1 cellular context compared by ENCODE assay signal in the genomic region with DNA sequence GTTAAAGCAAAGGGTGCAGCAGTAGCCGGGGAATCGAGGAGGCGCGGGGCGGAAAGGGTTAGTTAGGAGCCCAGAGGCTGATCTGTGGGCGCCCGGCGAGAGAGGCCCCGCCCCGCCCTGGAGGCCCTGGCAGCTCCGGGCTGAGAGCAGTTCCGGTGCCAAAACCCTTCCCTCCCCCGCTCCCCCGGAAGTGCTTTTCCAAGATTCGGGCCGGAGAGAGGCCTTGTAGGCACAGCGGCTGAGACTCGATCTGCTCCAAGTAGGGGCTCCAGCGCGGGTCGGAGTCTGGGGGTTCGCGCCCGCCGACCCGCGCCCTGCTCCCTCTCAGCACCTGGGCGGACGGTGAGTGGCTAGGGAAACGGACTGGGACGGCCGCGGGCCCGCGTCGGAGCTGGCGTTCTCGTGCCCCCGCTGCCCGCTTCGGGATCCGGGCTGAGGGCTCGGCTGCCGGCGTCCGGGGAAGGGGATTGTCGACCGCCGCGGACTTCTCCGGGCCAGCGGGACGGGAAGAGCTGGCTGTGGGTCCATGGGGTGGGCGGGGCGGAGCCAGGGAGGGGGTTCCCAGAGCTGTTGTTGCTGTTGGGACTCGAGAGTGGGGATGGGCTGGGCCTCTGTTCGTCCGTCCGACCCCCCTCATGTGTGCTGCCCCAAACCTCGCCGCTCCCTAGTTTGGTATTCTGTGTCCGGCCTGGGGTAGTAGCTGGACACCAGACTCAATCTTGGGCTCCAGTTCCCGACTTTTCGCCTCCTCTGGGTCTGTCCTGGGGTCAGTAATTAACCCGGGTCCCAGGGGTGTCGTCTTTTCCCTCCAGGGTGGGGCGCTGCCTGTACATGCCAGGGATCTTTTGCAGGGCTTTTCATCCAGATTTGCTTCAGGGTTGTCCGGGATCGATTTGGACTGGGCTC.
TF ChIP-seq lines count a peak whose summit lies in the region.

A gene with protein sequence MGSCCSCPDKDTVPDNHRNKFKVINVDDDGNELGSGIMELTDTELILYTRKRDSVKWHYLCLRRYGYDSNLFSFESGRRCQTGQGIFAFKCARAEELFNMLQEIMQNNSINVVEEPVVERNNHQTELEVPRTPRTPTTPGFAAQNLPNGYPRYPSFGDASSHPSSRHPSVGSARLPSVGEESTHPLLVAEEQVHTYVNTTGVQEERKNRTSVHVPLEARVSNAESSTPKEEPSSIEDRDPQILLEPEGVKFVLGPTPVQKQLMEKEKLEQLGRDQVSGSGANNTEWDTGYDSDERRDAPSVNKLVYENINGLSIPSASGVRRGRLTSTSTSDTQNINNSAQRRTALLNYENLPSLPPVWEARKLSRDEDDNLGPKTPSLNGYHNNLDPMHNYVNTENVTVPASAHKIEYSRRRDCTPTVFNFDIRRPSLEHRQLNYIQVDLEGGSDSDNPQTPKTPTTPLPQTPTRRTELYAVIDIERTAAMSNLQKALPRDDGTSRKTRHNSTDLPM (plus strand): TSS at position 200 of the 906 bp plus-strand sequence. CDS start 98,643 bp downstream, outside the sequence.

TF ChIP-seq in GM23338, 12 proteins besides CTCF, POLR2A, EP300 and RAD21 (continued from another document):
- TF ChIP-seq, protein P1, sequence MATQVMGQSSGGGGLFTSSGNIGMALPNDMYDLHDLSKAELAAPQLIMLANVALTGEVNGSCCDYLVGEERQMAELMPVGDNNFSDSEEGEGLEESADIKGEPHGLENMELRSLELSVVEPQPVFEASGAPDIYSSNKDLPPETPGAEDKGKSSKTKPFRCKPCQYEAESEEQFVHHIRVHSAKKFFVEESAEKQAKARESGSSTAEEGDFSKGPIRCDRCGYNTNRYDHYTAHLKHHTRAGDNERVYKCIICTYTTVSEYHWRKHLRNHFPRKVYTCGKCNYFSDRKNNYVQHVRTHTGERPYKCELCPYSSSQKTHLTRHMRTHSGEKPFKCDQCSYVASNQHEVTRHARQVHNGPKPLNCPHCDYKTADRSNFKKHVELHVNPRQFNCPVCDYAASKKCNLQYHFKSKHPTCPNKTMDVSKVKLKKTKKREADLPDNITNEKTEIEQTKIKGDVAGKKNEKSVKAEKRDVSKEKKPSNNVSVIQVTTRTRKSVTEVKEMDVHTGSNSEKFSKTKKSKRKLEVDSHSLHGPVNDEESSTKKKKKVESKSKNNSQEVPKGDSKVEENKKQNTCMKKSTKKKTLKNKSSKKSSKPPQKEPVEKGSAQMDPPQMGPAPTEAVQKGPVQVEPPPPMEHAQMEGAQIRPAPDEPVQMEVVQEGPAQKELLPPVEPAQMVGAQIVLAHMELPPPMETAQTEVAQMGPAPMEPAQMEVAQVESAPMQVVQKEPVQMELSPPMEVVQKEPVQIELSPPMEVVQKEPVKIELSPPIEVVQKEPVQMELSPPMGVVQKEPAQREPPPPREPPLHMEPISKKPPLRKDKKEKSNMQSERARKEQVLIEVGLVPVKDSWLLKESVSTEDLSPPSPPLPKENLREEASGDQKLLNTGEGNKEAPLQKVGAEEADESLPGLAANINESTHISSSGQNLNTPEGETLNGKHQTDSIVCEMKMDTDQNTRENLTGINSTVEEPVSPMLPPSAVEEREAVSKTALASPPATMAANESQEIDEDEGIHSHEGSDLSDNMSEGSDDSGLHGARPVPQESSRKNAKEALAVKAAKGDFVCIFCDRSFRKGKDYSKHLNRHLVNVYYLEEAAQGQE (IDR thresholded peaks at IDR 0.05; ENCODE audit: unreplicated experiment) = no peak
- TF ChIP-seq, protein P2, sequence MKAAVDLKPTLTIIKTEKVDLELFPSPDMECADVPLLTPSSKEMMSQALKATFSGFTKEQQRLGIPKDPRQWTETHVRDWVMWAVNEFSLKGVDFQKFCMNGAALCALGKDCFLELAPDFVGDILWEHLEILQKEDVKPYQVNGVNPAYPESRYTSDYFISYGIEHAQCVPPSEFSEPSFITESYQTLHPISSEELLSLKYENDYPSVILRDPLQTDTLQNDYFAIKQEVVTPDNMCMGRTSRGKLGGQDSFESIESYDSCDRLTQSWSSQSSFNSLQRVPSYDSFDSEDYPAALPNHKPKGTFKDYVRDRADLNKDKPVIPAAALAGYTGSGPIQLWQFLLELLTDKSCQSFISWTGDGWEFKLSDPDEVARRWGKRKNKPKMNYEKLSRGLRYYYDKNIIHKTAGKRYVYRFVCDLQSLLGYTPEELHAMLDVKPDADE (IDR thresholded peaks at IDR 0.05) = peak; percentile 66
- no peak for TF ChIP-seq EZH2phosphoT487 (IDR thresholded peaks at IDR 0.05; ENCODE audit: unreplicated experiment)
- TF ChIP-seq ZNF331 (CRISPR knock-in tag; IDR thresholded peaks at IDR 0.05; ENCODE audit: low read depth) = no peak
- TF ChIP-seq ZNF114 (CRISPR knock-in tag; IDR thresholded peaks at IDR 0.05) = 0 out of 2 replicates have a peak, but pooled peaks have one; percentile 16
- no peak for TF ChIP-seq JUNB (IDR thresholded peaks at IDR 0.05; ENCODE audit: unreplicated experiment)
- no peak for TF ChIP-seq STAT1 (IDR thresholded peaks at IDR 0.05; ENCODE audit: unreplicated experiment)
- no peak for TF ChIP-seq NANOG (IDR thresholded peaks at IDR 0.05; ENCODE audit: borderline replicate concordance)
- TF ChIP-seq POLR2AphosphoS5 (IDR thresholded peaks at IDR 0.05; ENCODE audit: low read depth) = peak; percentile 95
- TF ChIP-seq, protein P3, sequence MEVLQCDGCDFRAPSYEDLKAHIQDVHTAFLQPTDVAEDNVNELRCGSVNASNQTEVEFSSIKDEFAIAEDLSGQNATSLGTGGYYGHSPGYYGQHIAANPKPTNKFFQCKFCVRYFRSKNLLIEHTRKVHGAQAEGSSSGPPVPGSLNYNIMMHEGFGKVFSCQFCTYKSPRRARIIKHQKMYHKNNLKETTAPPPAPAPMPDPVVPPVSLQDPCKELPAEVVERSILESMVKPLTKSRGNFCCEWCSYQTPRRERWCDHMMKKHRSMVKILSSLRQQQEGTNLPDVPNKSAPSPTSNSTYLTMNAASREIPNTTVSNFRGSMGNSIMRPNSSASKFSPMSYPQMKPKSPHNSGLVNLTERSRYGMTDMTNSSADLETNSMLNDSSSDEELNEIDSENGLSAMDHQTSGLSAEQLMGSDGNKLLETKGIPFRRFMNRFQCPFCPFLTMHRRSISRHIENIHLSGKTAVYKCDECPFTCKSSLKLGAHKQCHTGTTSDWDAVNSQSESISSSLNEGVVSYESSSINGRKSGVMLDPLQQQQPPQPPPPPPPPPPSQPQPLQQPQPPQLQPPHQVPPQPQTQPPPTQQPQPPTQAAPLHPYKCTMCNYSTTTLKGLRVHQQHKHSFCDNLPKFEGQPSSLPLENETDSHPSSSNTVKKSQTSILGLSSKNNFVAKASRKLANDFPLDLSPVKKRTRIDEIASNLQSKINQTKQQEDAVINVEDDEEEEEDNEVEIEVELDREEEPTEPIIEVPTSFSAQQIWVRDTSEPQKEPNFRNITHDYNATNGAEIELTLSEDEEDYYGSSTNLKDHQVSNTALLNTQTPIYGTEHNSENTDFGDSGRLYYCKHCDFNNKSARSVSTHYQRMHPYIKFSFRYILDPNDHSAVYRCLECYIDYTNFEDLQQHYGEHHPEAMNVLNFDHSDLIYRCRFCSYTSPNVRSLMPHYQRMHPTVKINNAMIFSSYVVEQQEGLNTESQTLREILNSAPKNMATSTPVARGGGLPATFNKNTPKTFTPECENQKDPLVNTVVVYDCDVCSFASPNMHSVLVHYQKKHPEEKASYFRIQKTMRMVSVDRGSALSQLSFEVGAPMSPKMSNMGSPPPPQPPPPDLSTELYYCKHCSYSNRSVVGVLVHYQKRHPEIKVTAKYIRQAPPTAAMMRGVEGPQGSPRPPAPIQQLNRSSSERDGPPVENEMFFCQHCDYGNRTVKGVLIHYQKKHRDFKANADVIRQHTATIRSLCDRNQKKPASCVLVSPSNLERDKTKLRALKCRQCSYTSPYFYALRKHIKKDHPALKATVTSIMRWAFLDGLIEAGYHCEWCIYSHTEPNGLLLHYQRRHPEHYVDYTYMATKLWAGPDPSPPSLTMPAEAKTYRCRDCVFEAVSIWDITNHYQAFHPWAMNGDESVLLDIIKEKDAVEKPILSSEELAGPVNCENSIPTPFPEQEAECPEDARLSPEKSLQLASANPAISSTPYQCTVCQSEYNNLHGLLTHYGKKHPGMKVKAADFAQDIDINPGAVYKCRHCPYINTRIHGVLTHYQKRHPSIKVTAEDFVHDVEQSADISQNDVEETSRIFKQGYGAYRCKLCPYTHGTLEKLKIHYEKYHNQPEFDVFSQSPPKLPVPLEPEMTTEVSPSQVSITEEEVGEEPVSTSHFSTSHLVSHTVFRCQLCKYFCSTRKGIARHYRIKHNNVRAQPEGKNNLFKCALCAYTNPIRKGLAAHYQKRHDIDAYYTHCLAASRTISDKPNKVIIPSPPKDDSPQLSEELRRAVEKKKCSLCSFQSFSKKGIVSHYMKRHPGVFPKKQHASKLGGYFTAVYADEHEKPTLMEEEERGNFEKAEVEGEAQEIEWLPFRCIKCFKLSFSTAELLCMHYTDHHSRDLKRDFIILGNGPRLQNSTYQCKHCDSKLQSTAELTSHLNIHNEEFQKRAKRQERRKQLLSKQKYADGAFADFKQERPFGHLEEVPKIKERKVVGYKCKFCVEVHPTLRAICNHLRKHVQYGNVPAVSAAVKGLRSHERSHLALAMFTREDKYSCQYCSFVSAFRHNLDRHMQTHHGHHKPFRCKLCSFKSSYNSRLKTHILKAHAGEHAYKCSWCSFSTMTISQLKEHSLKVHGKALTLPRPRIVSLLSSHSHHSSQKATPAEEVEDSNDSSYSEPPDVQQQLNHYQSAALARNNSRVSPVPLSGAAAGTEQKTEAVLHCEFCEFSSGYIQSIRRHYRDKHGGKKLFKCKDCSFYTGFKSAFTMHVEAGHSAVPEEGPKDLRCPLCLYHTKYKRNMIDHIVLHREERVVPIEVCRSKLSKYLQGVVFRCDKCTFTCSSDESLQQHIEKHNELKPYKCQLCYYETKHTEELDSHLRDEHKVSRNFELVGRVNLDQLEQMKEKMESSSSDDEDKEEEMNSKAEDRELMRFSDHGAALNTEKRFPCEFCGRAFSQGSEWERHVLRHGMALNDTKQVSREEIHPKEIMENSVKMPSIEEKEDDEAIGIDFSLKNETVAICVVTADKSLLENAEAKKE (CRISPR knock-in tag; IDR thresholded peaks at IDR 0.05) = no peak
TF ChIP-seq in GM23338: peak in this region for 4.
